ENCODE assay signal across 8 cellular contexts in the genomic region with DNA sequence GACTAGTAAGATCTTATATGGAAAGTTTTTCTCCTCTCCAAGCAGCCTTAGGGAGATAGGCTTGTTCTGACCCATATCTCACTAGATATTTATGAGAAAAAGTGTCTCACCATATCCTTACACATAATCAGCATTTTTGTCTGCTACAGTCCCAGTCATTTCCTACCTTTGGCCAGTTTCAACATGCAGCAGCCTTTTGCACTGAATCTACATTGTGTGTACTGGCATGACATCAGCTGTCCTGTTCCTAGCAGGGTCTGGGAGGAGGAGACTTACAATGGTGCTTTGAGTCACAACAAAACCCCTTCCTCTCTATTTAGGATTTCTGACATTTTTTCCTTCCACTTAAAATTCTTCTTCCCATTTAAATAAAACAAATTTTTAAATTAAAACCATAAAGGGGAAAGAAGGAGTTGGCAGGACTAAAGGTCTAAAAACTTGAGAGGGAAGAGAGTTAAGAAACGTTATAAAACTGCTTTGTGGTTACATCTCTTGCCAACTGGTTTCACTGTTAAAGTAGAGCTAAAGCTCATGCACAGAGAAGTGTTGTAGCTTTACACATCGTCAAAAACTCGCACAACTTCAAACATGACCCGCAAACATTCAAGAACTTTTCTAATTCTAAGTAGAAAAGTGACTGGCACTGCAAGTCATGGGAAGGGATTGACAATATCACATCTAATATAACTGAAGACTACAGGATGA. TPM values are rescaled to one million over a fixed set of nuclear protein-coding genes. Genes with fewer than 3 reads are reported as not detected.
DNase-seq lines count a peak whose midpoint lies in the region; ATAC-seq and TF ChIP-seq lines count a peak whose summit lies in the region.

No MANE protein-coding gene starts in this region.

- peaks cover 43% of the 10 kb centered on the region for H3K4me1 Mint-ChIP-seq in activated CD4-positive, alpha-beta memory T cell treated with anti-CD3 and anti-CD28 coated beads for 36 hours (ENCODE audit: low read depth)
- H3K4me1 Mint-ChIP-seq in nephron progenitor cell: peaks cover 22% of the 10 kb centered on the region

- CTCF ChIA-PET in activated CD4-positive, alpha-beta memory T cell treated with anti-CD3 and anti-CD28 coated beads for 36 hours (lab: Charles Lee): interaction anchor here (1.0 to 5.5 kb wide), 6 partner anchors 26 to 109 kb away, joined by 3 to 20 read pairs (median 10); a partner anchor contains a TSS

- peak; percentile 52 for ATAC-seq in Right ventricle myocardium inferior
- peak; percentile 56 for ATAC-seq in HG03565 (IDR thresholded peaks at IDR 0.05; ENCODE audit: unreplicated experiment)

- DNase-seq in Right ventricle myocardium inferior (ENCODE audit: missing footprints) (no peak), cardiac septum (ENCODE audit: low spot score) (no peak), glomerular visceral epithelial cell (ENCODE audit: extremely low spot score) (peak; percentile 49), nephron progenitor cell (no peak), COLO829 (ENCODE audit: low spot score) (no peak)
- peak; percentile 81 for DNase-seq in activated CD4-positive, alpha-beta memory T cell treated with anti-CD3 and anti-CD28 coated beads for 36 hours
- peak; percentile 74 for DNase-seq in stimulated activated CD4-positive, alpha-beta T cell treated with anti-CD3 and anti-CD28 coated beads, Interleukin-1b, Interleukin-23, amount 100 ng/mL, for 48 hours

- TF ChIP-seq CTCF in nephron progenitor cell (IDR thresholded peaks at IDR 0.05): no peak

- no peak overlapping the region for H3K27ac Mint-ChIP-seq in activated CD4-positive, alpha-beta memory T cell treated with anti-CD3 and anti-CD28 coated beads for 36 hours
- H3K27ac Mint-ChIP-seq in nephron progenitor cell: no peak overlapping the region

- peaks cover 28% of the 10 kb centered on the region for H3K36me3 Mint-ChIP-seq in activated CD4-positive, alpha-beta memory T cell treated with anti-CD3 and anti-CD28 coated beads for 36 hours
- peaks cover 7% of the 10 kb centered on the region for H3K36me3 Mint-ChIP-seq in nephron progenitor cell (ENCODE audit: low read depth)

- no peaks in the 10 kb centered on the region for H3K9me3 Mint-ChIP-seq in activated CD4-positive, alpha-beta memory T cell treated with anti-CD3 and anti-CD28 coated beads for 36 hours
- H3K9me3 Mint-ChIP-seq in nephron progenitor cell: no peaks in the 10 kb centered on the region

- no peaks in the 10 kb centered on the region for H3K27me3 Mint-ChIP-seq in activated CD4-positive, alpha-beta memory T cell treated with anti-CD3 and anti-CD28 coated beads for 36 hours
- no peaks in the 10 kb centered on the region for H3K27me3 Mint-ChIP-seq in nephron progenitor cell (ENCODE audit: low read depth, poor library complexity)

- intact Hi-C loops in Right ventricle myocardium inferior (cut with DNase I) (loop anchor here (2.0 to 5.0 kb wide), 3 partner anchors 22 to 62 kb away; a partner anchor contains a TSS), cardiac septum (cut with DNase I) (loop anchor here (2.0 kb wide), 1 partner anchor 34 kb away; no protein-coding TSS in a partner anchor)
- intact Hi-C loops in activated CD4-positive, alpha-beta memory T cell treated with anti-CD3 and anti-CD28 coated beads for 36 hours (cut with micrococcal nuclease): loop anchor here (1.0 to 5.0 kb wide), 6 partner anchors 27 to 312 kb away; a partner anchor contains a TSS

- POLR2A ChIA-PET in activated CD4-positive, alpha-beta memory T cell treated with anti-CD3 and anti-CD28 coated beads for 36 hours (lab: Charles Lee): interaction anchor here (1.2 to 4.7 kb wide), 13 partner anchors 8 to 180 kb away, joined by 3 to 31 read pairs (median 11); a partner anchor contains a TSS

- H3K4me3 Mint-ChIP-seq in activated CD4-positive, alpha-beta memory T cell treated with anti-CD3 and anti-CD28 coated beads for 36 hours: no peak overlapping the region
- H3K4me3 Mint-ChIP-seq in nephron progenitor cell: no peak overlapping the region

RNA-seq across cellular contexts. Expression of a gene that starts 53.3 kb away (rescaled TPM):
- 9.6 TPM for total RNA-seq in Right ventricle myocardium inferior
- 18.9 TPM for total RNA-seq in cardiac septum
- 10 to 100 TPM; 59.5 to 63.0 TPM for total RNA-seq in activated CD4-positive, alpha-beta memory T cell treated with anti-CD3 and anti-CD28 coated beads for 36 hours

Comparison
In these comparisons a context has a peak if more than half of its experiments do, and no peak if none do; other contexts are left out.
1. DNase-seq: peak in activated CD4-positive, alpha-beta memory T cell treated with anti-CD3 and anti-CD28 coated beads for 36 hours (single experiment), glomerular visceral epithelial cell (single experiment) and stimulated activated CD4-positive, alpha-beta T cell treated with anti-CD3 and anti-CD28 coated beads, Interleukin-1b, Interleukin-23, amount 100 ng/mL, for 48 hours (single experiment); none in Right ventricle myocardium inferior (single experiment), cardiac septum (single experiment), nephron progenitor cell (single experiment) and COLO829 (single experiment).